18 cellular contexts compared by ENCODE assay signal in genomic region chr19:8536282-8536681, GRCh38. TPM values are rescaled to one million over a fixed set of nuclear protein-coding genes. Genes with fewer than 3 reads are reported as not detected.
DNase-seq lines count a peak whose midpoint lies in the region; ATAC-seq and TF ChIP-seq lines count a peak whose summit lies in the region.
"Had no signal": no experiment of that assay in that cellular context is flagged by ENCODE, and none has a peak within 500 bp of the region (broad histone marks: within the 10 kb centered on the region; RNA-seq: fewer than 3 reads in every experiment).

No MANE protein-coding gene starts in this region.

- H3K79me1 ChIP-seq in mesenchymal stem cell (replicated peaks; ENCODE audit: low read length, poor library complexity, severe bottlenecking): no peaks in the 10 kb centered on the region

- H3K27ac ChIP-seq in mesenchymal stem cell (ENCODE audit: low read length, poor library complexity, severe bottlenecking): no peak overlapping the region
- H3K27ac ChIP-seq: KMS-11 had no signal

- H3K4me3 ChIP-seq in mesenchymal stem cell (ENCODE audit: insufficient read depth in 1 of 2, low read depth in 1 of 2, low read length in 2 of 2): no peak overlapping the region
- H3K4me3 ChIP-seq: HAP-1 had no signal

- H2BK120ac ChIP-seq in mesenchymal stem cell (ENCODE audit: low read depth, low read length): no peak overlapping the region

- H3K4me3 Mint-ChIP-seq in activated CD8-positive, alpha-beta memory T cell treated with anti-CD3 and anti-CD28 coated beads, Interleukin-2, amount 10 ng/mL, durations not matched to agents 7 days and 5 days: no peak overlapping the region
- H3K4me3 Mint-ChIP-seq in WTC11: no peak overlapping the region

- CTCF ChIA-PET in activated CD8-positive, alpha-beta memory T cell treated with anti-CD3 and anti-CD28 coated beads, Interleukin-2, amount 10 ng/mL, durations not matched to agents 7 days and 5 days (lab: Charles Lee): no interaction called here
- CTCF ChIA-PET in WTC11 (lab: Charles Lee): interaction anchor here (0.7 kb wide), 1 partner anchor 106 kb away, joined by 4 read pairs; no protein-coding TSS in a partner anchor

- no peak overlapping the region for H2BK12ac ChIP-seq in mesenchymal stem cell (ENCODE audit: low read length in 2 of 2)

- H3K4me1 ChIP-seq in mesenchymal stem cell (ENCODE audit: control insufficient read depth, insufficient read depth, low read depth, low read length): peaks cover 1% of the 10 kb centered on the region
- H3K4me1 ChIP-seq: HAP-1 had no signal

- no peak overlapping the region for H2AFZ ChIP-seq in mesenchymal stem cell (ENCODE audit: low read depth, low read length)

- POLR2A ChIA-PET in WTC11 (lab: Charles Lee): no interaction called here

- H3K14ac ChIP-seq in mesenchymal stem cell (ENCODE audit: low read length in 2 of 2): no peak overlapping the region

- no peak for DNase-seq in activated CD8-positive, alpha-beta memory T cell treated with anti-CD3 and anti-CD28 coated beads, Interleukin-2, amount 10 ng/mL, durations not matched to agents 7 days and 5 days
- DNase-seq in activated CD8-positive, alpha-beta memory T cell treated with anti-CD3 and anti-CD28 coated beads for 24 hours: no peak
- DNase-seq in WTC11 (ENCODE audit: low spot score): no peak
- DNase-seq in mesenchymal stem cell: no peak
- no peak for DNase-seq in nucleus accumbens (lab: John Stamatoyannopoulos, UW)
- DNase-seq in glomerular visceral epithelial cell (ENCODE audit: extremely low spot score): no peak
- no peak for DNase-seq in activated T-cell treated with anti-CD3 and anti-CD28 coated beads, Interleukin-2, amount 50 U/mL, for 1 hour
- DNase-seq in NCI-H2081 (lab: John Stamatoyannopoulos, UW): no peak
- DNase-seq: DMS79 treated with DMSO at 0.1 percent for 48 hours, MV-4-11, NCI-H1417, NCI-H187, NCI-H2227 treated with DMSO at 0.1 percent for 48 hours, NCI-H524 treated with DMSO at 0.1 percent for 48 hours, SHP77 had no signal

- H3K23ac ChIP-seq in mesenchymal stem cell (ENCODE audit: low read length in 2 of 2): no peak overlapping the region

- no peak overlapping the region for H3K18ac ChIP-seq in mesenchymal stem cell (ENCODE audit: low read depth in 1 of 2, low read length in 2 of 2)

- H2BK5ac ChIP-seq in mesenchymal stem cell (ENCODE audit: low read depth, low read length, poor library complexity, severe bottlenecking): no peak overlapping the region

- H3K9ac ChIP-seq in mesenchymal stem cell (ENCODE audit: low read length): no peak overlapping the region
- H3K9ac ChIP-seq: KMS-11 had no signal

- no peak overlapping the region for H2AK5ac ChIP-seq in mesenchymal stem cell (ENCODE audit: low read length, severe bottlenecking)

- H3K9me3 ChIP-seq in mesenchymal stem cell (ENCODE audit: control insufficient read depth, low read length): no peaks in the 10 kb centered on the region
- H3K9me3 ChIP-seq: HAP-1 had no signal

- peaks cover 52% of the 10 kb centered on the region for H3K36me3 Mint-ChIP-seq in activated CD8-positive, alpha-beta memory T cell treated with anti-CD3 and anti-CD28 coated beads, Interleukin-2, amount 10 ng/mL, durations not matched to agents 7 days and 5 days
- no peaks in the 10 kb centered on the region for H3K36me3 Mint-ChIP-seq in WTC11

- H3K27ac Mint-ChIP-seq in activated CD8-positive, alpha-beta memory T cell treated with anti-CD3 and anti-CD28 coated beads, Interleukin-2, amount 10 ng/mL, durations not matched to agents 7 days and 5 days: peak overlapping the region; percentile 13
- H3K27ac Mint-ChIP-seq in WTC11: peak overlapping the region; percentile 3; the same call in 1 of the 2 replicates

- 89% methylated on average over 19 of the region's 22 CpGs for WGBS in mesenchymal stem cell

- ATAC-seq in activated CD8-positive, alpha-beta memory T cell treated with anti-CD3 and anti-CD28 coated beads, Interleukin-2, amount 10 ng/mL, durations not matched to agents 7 days and 5 days: no peak
- ATAC-seq in WTC11: no peak

- no peak overlapping the region for H2BK15ac ChIP-seq in mesenchymal stem cell (ENCODE audit: low read depth, poor library complexity, severe bottlenecking)

- no peak overlapping the region for H4K91ac ChIP-seq in mesenchymal stem cell (ENCODE audit: low read length)

- H3K4me2 ChIP-seq in mesenchymal stem cell (ENCODE audit: low read length, poor library complexity, severe bottlenecking): no peak overlapping the region
- H3K4me2 ChIP-seq: KMS-11 had no signal

- H3K36me3 ChIP-seq in mesenchymal stem cell (ENCODE audit: control insufficient read depth in 1 of 2, insufficient read depth in 2 of 2, low read depth in 1 of 2, low read length in 2 of 2): peaks cover 0 to 3% of the 10 kb centered on the region in 2 experiments
- H3K36me3 ChIP-seq: HAP-1 had no signal

- TF ChIP-seq CTCF in WTC11 (IDR thresholded peaks at IDR 0.05): no peak

- H3K27me3 ChIP-seq in mesenchymal stem cell (ENCODE audit: control insufficient read depth in 1 of 2, insufficient read depth in 1 of 2, low read length in 2 of 2): no peaks in the 10 kb centered on the region

- H3K4me1 Mint-ChIP-seq in activated CD8-positive, alpha-beta memory T cell treated with anti-CD3 and anti-CD28 coated beads, Interleukin-2, amount 10 ng/mL, durations not matched to agents 7 days and 5 days: no peaks in the 10 kb centered on the region
- no peaks in the 10 kb centered on the region for H3K4me1 Mint-ChIP-seq in WTC11

- peak overlapping the region; percentile 49 for H4K8ac ChIP-seq in mesenchymal stem cell (ENCODE audit: low read length)

- H3K9me3 Mint-ChIP-seq in activated CD8-positive, alpha-beta memory T cell treated with anti-CD3 and anti-CD28 coated beads, Interleukin-2, amount 10 ng/mL, durations not matched to agents 7 days and 5 days (ENCODE audit: low read depth): no peaks in the 10 kb centered on the region
- no peaks in the 10 kb centered on the region for H3K9me3 Mint-ChIP-seq in WTC11

- H3K4ac ChIP-seq in mesenchymal stem cell (ENCODE audit: low read depth in 1 of 2, low read length in 2 of 2): no peak overlapping the region

- no peaks in the 10 kb centered on the region for H3K27me3 Mint-ChIP-seq in activated CD8-positive, alpha-beta memory T cell treated with anti-CD3 and anti-CD28 coated beads, Interleukin-2, amount 10 ng/mL, durations not matched to agents 7 days and 5 days
- H3K27me3 Mint-ChIP-seq in WTC11 (ENCODE audit: low read depth): no peaks in the 10 kb centered on the region; the same call in 1 of the 2 replicates

TF ChIP-seq in WTC11, 78 proteins besides CTCF, POLR2A, EP300 and RAD21 (continues in another document):
- TF ChIP-seq NR1H2 (CRISPR knock-in tag; IDR thresholded peaks at IDR 0.05) (no peak), OVOL2 (CRISPR knock-in tag; IDR thresholded peaks at IDR 0.05; ENCODE audit: borderline replicate concordance) (no peak), JUN (CRISPR knock-in tag; IDR thresholded peaks at IDR 0.05) (no peak), E2F1 (CRISPR knock-in tag; IDR thresholded peaks at IDR 0.05) (no peak), ESRRA (CRISPR knock-in tag; IDR thresholded peaks at IDR 0.05; ENCODE audit: borderline replicate concordance) (no peak), GTF2I (CRISPR knock-in tag; conservative IDR thresholded peaks at IDR 0.05) (no peak), MYBL2 (CRISPR knock-in tag; IDR thresholded peaks at IDR 0.05) (no peak), MXD4 (CRISPR knock-in tag; IDR thresholded peaks at IDR 0.05; ENCODE audit: borderline replicate concordance) (no peak), ZNF317 (CRISPR knock-in tag; IDR thresholded peaks at IDR 0.05; ENCODE audit: borderline replicate concordance, low read depth) (no peak), TP53 (CRISPR knock-in tag; IDR thresholded peaks at IDR 0.05) (no peak)

RNA-seq across cellular contexts. Expression of gene ZNF414, which starts 22.3 kb away (rescaled TPM):
- 10 to 100 TPM; 23.8 to 38.5 TPM for total RNA-seq in activated CD8-positive, alpha-beta memory T cell treated with anti-CD3 and anti-CD28 coated beads, Interleukin-2, amount 10 ng/mL, durations not matched to agents 7 days and 5 days
- total RNA-seq in WTC11 (2021): 38.2 to 47.4 TPM (median 46.1 TPM) in 3 replicates
- polyA plus RNA-seq in mesenchymal stem cell (2013, experiment 1 of 2): 21.2 TPM
- 19.1 TPM for polyA plus RNA-seq in mesenchymal stem cell (2013, experiment 2 of 2)

RNA-seq across cellular contexts. Expression of gene PRAM1, which starts 33.8 kb away (rescaled TPM):
- total RNA-seq in activated CD8-positive, alpha-beta memory T cell treated with anti-CD3 and anti-CD28 coated beads, Interleukin-2, amount 10 ng/mL, durations not matched to agents 7 days and 5 days: 1 to 10 TPM in 1 of 2 experiments, under 1 TPM in 1; 0.59 to 1.4 TPM
- total RNA-seq in WTC11 (2021): 0.46 to 1.1 TPM (median 0.66 TPM) in 3 replicates
- 0.03 TPM for polyA plus RNA-seq in mesenchymal stem cell (2013, experiment 1 of 2)
- polyA plus RNA-seq in mesenchymal stem cell (2013, experiment 2 of 2): not detected
- total RNA-seq: RPMI7951 had no signal

RNA-seq across cellular contexts. Expression of gene MYO1F, which starts 41.0 kb away (rescaled TPM):
- 100 to 1,000 TPM; 250 to 441 TPM for total RNA-seq in activated CD8-positive, alpha-beta memory T cell treated with anti-CD3 and anti-CD28 coated beads, Interleukin-2, amount 10 ng/mL, durations not matched to agents 7 days and 5 days
- 2.8 to 3.3 TPM (median 3.2 TPM) in 3 replicates for total RNA-seq in WTC11 (2021)
- 0.41 TPM for polyA plus RNA-seq in mesenchymal stem cell (2013, experiment 1 of 2)
- 0.27 TPM for polyA plus RNA-seq in mesenchymal stem cell (2013, experiment 2 of 2)

Comparison
In these comparisons a context has a peak if more than half of its experiments do, and no peak if none do; other contexts are left out.
1. RNA of gene MYO1F, which starts 41.0 kb away (total RNA-seq): 250 to 441 TPM in activated CD8-positive, alpha-beta memory T cell treated with anti-CD3 and anti-CD28 coated beads, Interleukin-2, amount 10 ng/mL, durations not matched to agents 7 days and 5 days; 2.8 to 3.3 TPM in WTC11; every median in the first group is over 10 times any median in the second.